ENCODE assay signal across 1 cellular context in genomic region chr5:181188700-181189362, GRCh38.
A peak's percentile ranks its signal among the peaks of the same experiment; 100 is the strongest.
TF ChIP-seq lines count a peak whose summit lies in the region.

No MANE protein-coding gene starts in this region.

TF ChIP-seq in HepG2, 621 proteins besides CTCF, POLR2A, EP300 and RAD21 (continued from another document and continues in another):
- no peak for TF ChIP-seq KIAA2018 (CRISPR knock-in tag; IDR thresholded peaks at IDR 0.05; ENCODE audit: borderline replicate concordance)
- no peak for TF ChIP-seq EED (CRISPR knock-in tag; IDR thresholded peaks at IDR 0.05)
- no peak for TF ChIP-seq ARID2 (CRISPR knock-in tag; IDR thresholded peaks at IDR 0.05; ENCODE audit: borderline replicate concordance)
- TF ChIP-seq ZNF672 (CRISPR knock-in tag; IDR thresholded peaks at IDR 0.05) = no peak
- no peak for TF ChIP-seq MAX (IDR thresholded peaks at IDR 0.05)
- no peak for TF ChIP-seq MED1 (CRISPR knock-in tag; IDR thresholded peaks at IDR 0.05)
- TF ChIP-seq ZNF350 (CRISPR knock-in tag; IDR thresholded peaks at IDR 0.05; ENCODE audit: borderline replicate concordance, low read depth) = no peak; the same call in 1 of the 2 replicates
- no peak for TF ChIP-seq SMAD1 (CRISPR knock-in tag; IDR thresholded peaks at IDR 0.05; ENCODE audit: borderline replicate concordance, low read depth)
- TF ChIP-seq ATF5 (CRISPR knock-in tag; IDR thresholded peaks at IDR 0.05; ENCODE audit: low read depth) = no peak
- TF ChIP-seq ZIK1 (CRISPR knock-in tag; IDR thresholded peaks at IDR 0.05; ENCODE audit: borderline replicate concordance, low read depth) = no peak
- TF ChIP-seq ZBTB39 (CRISPR knock-in tag; IDR thresholded peaks at IDR 0.05) = no peak
- TF ChIP-seq TEAD2 (CRISPR knock-in tag; IDR thresholded peaks at IDR 0.05) = no peak
- TF ChIP-seq ZFX (CRISPR knock-in tag; IDR thresholded peaks at IDR 0.05; ENCODE audit: low read depth) = peak; percentile 20; the same call in 1 of the 2 replicates
- no peak for TF ChIP-seq JARID2 (CRISPR knock-in tag; IDR thresholded peaks at IDR 0.05; ENCODE audit: insufficient replicate concordance)
- no peak; the same call in 1 of the 2 replicates for TF ChIP-seq ZNF136 (CRISPR knock-in tag; IDR thresholded peaks at IDR 0.05; ENCODE audit: low read depth)
- TF ChIP-seq PRPF4 (IDR thresholded peaks at IDR 0.05; ENCODE audit: low read depth, low read length, poor library complexity, severe bottlenecking) = no peak
- no peak for TF ChIP-seq NR2C2 (CRISPR knock-in tag; IDR thresholded peaks at IDR 0.05; ENCODE audit: borderline replicate concordance)
- TF ChIP-seq GLI4 (CRISPR knock-in tag; IDR thresholded peaks at IDR 0.05; ENCODE audit: borderline replicate concordance) = no peak
- no peak for TF ChIP-seq ZNF549 (CRISPR knock-in tag; IDR thresholded peaks at IDR 0.05)
- TF ChIP-seq RFXAP (CRISPR knock-in tag; IDR thresholded peaks at IDR 0.05; ENCODE audit: borderline replicate concordance) = 0 out of 2 replicates have a peak, but pooled peaks have one; percentile 4
- TF ChIP-seq ZGPAT (CRISPR knock-in tag; IDR thresholded peaks at IDR 0.05) = 0 out of 2 replicates have a peak, but pooled peaks have one; percentile 4
- TF ChIP-seq CHD4 (IDR thresholded peaks at IDR 0.05; ENCODE audit: borderline replicate concordance, low read length) = no peak; the same call in 1 of the 2 replicates
- TF ChIP-seq ZSCAN29 (CRISPR knock-in tag; conservative IDR thresholded peaks at IDR 0.05) = 0 out of 2 replicates have a peak, but pooled peaks have one; percentile 25
- no peak for TF ChIP-seq PRDM10 (CRISPR knock-in tag; IDR thresholded peaks at IDR 0.05; ENCODE audit: low read depth)
- TF ChIP-seq PAF1 (CRISPR knock-in tag; IDR thresholded peaks at IDR 0.05) = no peak
- TF ChIP-seq CERS6 (CRISPR knock-in tag; IDR thresholded peaks at IDR 0.05) = no peak
- TF ChIP-seq ZNF496 (CRISPR knock-in tag; IDR thresholded peaks at IDR 0.05; ENCODE audit: insufficient replicate concordance) = no peak
- no peak for TF ChIP-seq TIGD3 (CRISPR knock-in tag; IDR thresholded peaks at IDR 0.05; ENCODE audit: borderline replicate concordance)
- TF ChIP-seq MEIS2 (CRISPR knock-in tag; IDR thresholded peaks at IDR 0.05) = no peak
- no peak for TF ChIP-seq HNRNPL (IDR thresholded peaks at IDR 0.05; ENCODE audit: low read depth, low read length)
- TF ChIP-seq KLF16 (CRISPR knock-in tag; IDR thresholded peaks at IDR 0.05) = 0 out of 4 replicates have a peak, but pooled peaks of 1 of the 2 experiments have one; percentile 54
- TF ChIP-seq NAIF1 (CRISPR knock-in tag; IDR thresholded peaks at IDR 0.05; ENCODE audit: borderline replicate concordance) = no peak
- no peak for TF ChIP-seq LRRFIP1 (CRISPR knock-in tag; conservative IDR thresholded peaks at IDR 0.05)
- no peak for TF ChIP-seq ZNF740 (CRISPR knock-in tag; IDR thresholded peaks at IDR 0.05)
- no peak for TF ChIP-seq ZNF883 (CRISPR knock-in tag; IDR thresholded peaks at IDR 0.05; ENCODE audit: not compliant biosample characterization)
- no peak for TF ChIP-seq SNRNP70 (IDR thresholded peaks at IDR 0.05; ENCODE audit: low read depth, low read length)
- TF ChIP-seq GFI1 (CRISPR knock-in tag; IDR thresholded peaks at IDR 0.05; ENCODE audit: borderline replicate concordance) = no peak
